In genomic region chr12:62793256-62794217, GRCh38 we compare ENCODE assay signal across 9 cellular contexts.
DNase-seq lines count a peak whose midpoint lies in the region; ATAC-seq and TF ChIP-seq lines count a peak whose summit lies in the region.
"Had no signal": no experiment of that assay in that cellular context is flagged by ENCODE, and none has a peak within 500 bp of the region (broad histone marks: within the 10 kb centered on the region; RNA-seq: fewer than 3 reads in every experiment).

No MANE protein-coding gene starts in this region.

- H3F3A ChIP-seq in Loucy (ENCODE audit: low read depth): no peaks in the 10 kb centered on the region

- no peaks in the 10 kb centered on the region for H3K4me1 ChIP-seq in CD8-positive, alpha-beta T cell (ENCODE audit: insufficient read depth, low read length)
- H3K4me1 ChIP-seq in Loucy (ENCODE audit: insufficient read depth, low read length, poor library complexity, severe bottlenecking) (no peaks in the 10 kb centered on the region), thoracic aorta (ENCODE audit: control insufficient read depth in 1 of 2, low read depth in 2 of 2) (peaks cover 8 to 18% of the 10 kb centered on the region in 2 donors)

- H2AFZ ChIP-seq in Loucy (ENCODE audit: low read length): no peak overlapping the region

- no peaks in the 10 kb centered on the region for H3K9me2 ChIP-seq in Loucy (replicated peaks; ENCODE audit: low read depth, low read length)

- H3K27ac Mint-ChIP-seq in CD8-positive, alpha-beta T cell: no peak overlapping the region
- H3K27ac Mint-ChIP-seq: T-helper 1 cell treated with Interleukin-12 subunit alpha and Interleukin-12 subunit beta and Interleukin-4 antibody, amounts not matched to agents 30 μg/mL and 1 μg/mL, for 36 hours had no signal

- no peak overlapping the region for H3K4me3 ChIP-seq in CD8-positive, alpha-beta T cell (ENCODE audit: low read depth, low read length)
- H3K4me3 ChIP-seq in Loucy (ENCODE audit: low read length, poor library complexity, severe bottlenecking) (no peak overlapping the region), thoracic aorta (peak overlapping the region; percentile 57)

- no peak overlapping the region for H3K9ac ChIP-seq in Loucy (ENCODE audit: low read depth, low read length, poor library complexity, severe bottlenecking)

- H3K9me3 ChIP-seq in CD8-positive, alpha-beta T cell (ENCODE audit: low read length): no peaks in the 10 kb centered on the region
- no peaks in the 10 kb centered on the region for H3K9me3 ChIP-seq in Loucy (ENCODE audit: insufficient read depth, low read depth, low read length)
- H3K9me3 ChIP-seq in thoracic aorta: no peaks in the 10 kb centered on the region

- DNase-seq in CD8-positive, alpha-beta T cell: peak; percentile 47 to 85 (median 66)
- peak; percentile 69 for DNase-seq in GM20000 (ENCODE audit: low spot score)
- peak; percentile 70 for DNase-seq in RWPE1 (ENCODE audit: low spot score)
- peak; percentile 57 for DNase-seq in activated effector memory CD4-positive, alpha-beta T cell treated with Interleukin-2 at 50 U/mL for 16 hours
- peak; percentile 90 for DNase-seq in foreskin melanocyte
- DNase-seq in occipital lobe (lab: John Stamatoyannopoulos, UW): peak; percentile 80
- peak; percentile 71 for DNase-seq in thoracic aorta (ENCODE audit: low spot score)

- H3K4me3 Mint-ChIP-seq in CD8-positive, alpha-beta T cell: no peak overlapping the region
- H3K4me3 Mint-ChIP-seq: T-helper 1 cell treated with Interleukin-12 subunit alpha and Interleukin-12 subunit beta and Interleukin-4 antibody, amounts not matched to agents 30 μg/mL and 1 μg/mL, for 36 hours had no signal

- H3K36me3 Mint-ChIP-seq in CD8-positive, alpha-beta T cell: no peaks in the 10 kb centered on the region

- intact Hi-C loops in CD8-positive, alpha-beta T cell (cut with DNase I, micrococcal nuclease): loop anchor here (1.0 to 10.0 kb wide), 5 partner anchors 191 to 549 kb away; no protein-coding TSS in a partner anchor

- no peaks in the 10 kb centered on the region for H3K79me2 ChIP-seq in Loucy (ENCODE audit: insufficient read depth, low read length)

- no peaks in the 10 kb centered on the region for H3K9me3 Mint-ChIP-seq in CD8-positive, alpha-beta T cell
- H3K9me3 Mint-ChIP-seq: T-helper 1 cell treated with Interleukin-12 subunit alpha and Interleukin-12 subunit beta and Interleukin-4 antibody, amounts not matched to agents 30 μg/mL and 1 μg/mL, for 36 hours had no signal

- CTCF ChIA-PET in CD8-positive, alpha-beta T cell (lab: Charles Lee): interaction anchor here (0.6 to 8.5 kb wide), 46 partner anchors 8 to 409 kb away, joined by 3 to 211 read pairs (median 4); no protein-coding TSS in a partner anchor
- CTCF ChIA-PET in RWPE1 (lab: Yijun Ruan, JAX): interaction anchor here (0.6 to 2.5 kb wide), 19 partner anchors 10 to 355 kb away, joined by 3 to 13 read pairs (median 3); no protein-coding TSS in a partner anchor

- H3K27me3 ChIP-seq in CD8-positive, alpha-beta T cell (ENCODE audit: insufficient read depth, low read length): no peaks in the 10 kb centered on the region
- H3K27me3 ChIP-seq in Loucy (ENCODE audit: insufficient read depth, low read length, poor library complexity, severe bottlenecking): no peaks in the 10 kb centered on the region
- no peaks in the 10 kb centered on the region for H3K27me3 ChIP-seq in thoracic aorta (replicated peaks; ENCODE audit: insufficient read depth)

- POLR2A ChIA-PET in CD8-positive, alpha-beta T cell (lab: Charles Lee): interaction anchor here (1.0 to 1.9 kb wide), 3 partner anchors 190 to 358 kb away, joined by 3 to 6 read pairs (median 4); no protein-coding TSS in a partner anchor
- POLR2A ChIA-PET in RWPE1 (lab: Yijun Ruan, JAX; ENCODE audit: low non-redundant PET): no interaction called here

- H3K4me2 ChIP-seq in Loucy (ENCODE audit: low read depth, low read length, poor library complexity, severe bottlenecking): no peak overlapping the region

- H3K27ac ChIP-seq in CD8-positive, alpha-beta T cell (ENCODE audit: low read depth, low read length): no peak overlapping the region
- H3K27ac ChIP-seq in RWPE1 (no peak overlapping the region), thoracic aorta (peak overlapping the region in 1 of 2 donors; percentile 21)

- ATAC-seq in CD8-positive, alpha-beta T cell: peak; percentile 83
- peak; percentile 52 for ATAC-seq in thoracic aorta (ENCODE audit: insufficient number of reproducible peaks, low FRiP score, low read depth)

- H3K4me1 Mint-ChIP-seq in CD8-positive, alpha-beta T cell (ENCODE audit: low read depth): no peaks in the 10 kb centered on the region

- peaks cover 3% of the 10 kb centered on the region for H3K27me3 Mint-ChIP-seq in CD8-positive, alpha-beta T cell (ENCODE audit: low read depth)

- no peaks in the 10 kb centered on the region for H3K36me3 ChIP-seq in CD8-positive, alpha-beta T cell (ENCODE audit: insufficient read depth, low read length)
- H3K36me3 ChIP-seq in Loucy (ENCODE audit: insufficient read depth, low read length) (peaks cover 4% of the 10 kb centered on the region; the same call in 1 of the 2 replicates), thoracic aorta (no peaks in the 10 kb centered on the region)

- TF ChIP-seq CTCF in CD8-positive, alpha-beta T cell (IDR thresholded peaks at IDR 0.05): peak; percentile 93
- TF ChIP-seq CTCF in GM20000 (IDR thresholded peaks at IDR 0.05; ENCODE audit: extremely low read depth, missing control alignments) (peak; percentile 75), Loucy (conservative IDR thresholded peaks at IDR 0.05; ENCODE audit: low read length) (peak; percentile 94), RWPE1 (conservative IDR thresholded peaks at IDR 0.05; ENCODE audit: low read depth) (peak; percentile 89), thoracic aorta (IDR thresholded peaks at IDR 0.05) (peak; percentile 96)

- H4K20me1 ChIP-seq in Loucy (ENCODE audit: insufficient read depth, low read length, poor library complexity, severe bottlenecking): no peaks in the 10 kb centered on the region
